8 cellular contexts compared by ENCODE assay signal in the genomic region with DNA sequence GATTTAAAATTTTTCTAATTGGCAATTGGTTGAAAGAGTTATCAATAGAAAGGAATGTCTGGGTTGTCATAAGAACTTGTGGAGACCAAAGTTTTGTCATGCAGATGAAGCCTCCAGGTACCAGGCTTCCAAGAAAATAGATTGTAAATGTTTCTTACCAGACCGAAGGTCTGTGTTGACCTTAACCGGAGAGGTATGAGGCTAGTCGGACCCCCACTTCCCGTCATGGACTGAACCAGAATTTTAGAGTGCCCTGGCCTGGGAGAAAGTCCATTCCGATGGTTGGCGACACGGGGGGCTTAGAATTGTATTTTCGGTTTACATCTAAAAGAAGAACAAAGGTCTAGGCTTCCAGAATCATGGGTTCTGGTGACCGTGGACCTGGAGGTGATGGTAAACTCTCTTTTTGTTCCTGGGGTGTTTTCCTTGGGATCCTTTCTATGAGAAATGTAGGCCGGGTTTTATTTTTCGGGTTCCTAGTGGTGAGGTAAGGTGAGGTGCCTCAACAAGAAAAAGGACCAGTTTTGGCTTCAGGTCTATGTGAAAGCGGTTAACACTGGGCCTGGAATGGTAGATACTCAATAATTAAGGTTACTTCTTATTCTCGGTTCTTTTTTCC. TPM values are rescaled to one million over a fixed set of nuclear protein-coding genes. Genes with fewer than 3 reads are reported as not detected.
DNase-seq lines count a peak whose midpoint lies in the region; ATAC-seq, FAIRE-seq and TF ChIP-seq lines count a peak whose summit lies in the region.

No MANE protein-coding gene starts in this region.

- TF ChIP-seq CTCF in CD14-positive monocyte (IDR thresholded peaks at IDR 0.05) (no peak), OCI-LY3 (IDR thresholded peaks at IDR 0.05; ENCODE audit: low read depth, low read length) (no peak)

- DNase-seq in CD14-positive monocyte (ENCODE audit: low spot score) (no peak), GM12891 (ENCODE audit: insufficient read length, low spot score) (no peak), GM19238 (ENCODE audit: insufficient read length, low spot score) (no peak)

- H3K9me3 Mint-ChIP-seq in CD14-positive monocyte: peaks cover 0 to 2% (median 0%) of the 10 kb centered on the region in 7 donors

- H3K4me1 ChIP-seq in OCI-LY3 (ENCODE audit: low read length): peaks cover 29% of the 10 kb centered on the region
- H3K4me1 ChIP-seq in endocrine pancreas (ENCODE audit: control insufficient read depth, insufficient read depth, low read length): peaks cover 6% of the 10 kb centered on the region
- peaks cover 21% of the 10 kb centered on the region for H3K4me1 ChIP-seq in neuron (ENCODE audit: insufficient read depth, low read length)

- H4K20me1 ChIP-seq in OCI-LY3 (ENCODE audit: insufficient read depth, low read length): peaks cover 26% of the 10 kb centered on the region

- H3K4me3 Mint-ChIP-seq in CD14-positive monocyte: peak overlapping the region; percentile 97 to 98

- peak overlapping the region; percentile 92 for H3K9ac ChIP-seq in OCI-LY3 (ENCODE audit: low read length)
- H3K9ac ChIP-seq in endocrine pancreas (ENCODE audit: control insufficient read depth, insufficient read depth, low read length): peak overlapping the region; percentile 82

- peaks cover 19% of the 10 kb centered on the region for H3K36me3 ChIP-seq in OCI-LY3 (replicated peaks; ENCODE audit: low read depth, low read length)
- H3K36me3 ChIP-seq in endocrine pancreas (ENCODE audit: control insufficient read depth, insufficient read depth, low read length): no peaks in the 10 kb centered on the region
- H3K36me3 ChIP-seq in neuron (ENCODE audit: insufficient read depth, low read length): peaks cover 24% of the 10 kb centered on the region

- peaks cover 22% of the 10 kb centered on the region for H3K4me1 Mint-ChIP-seq in CD14-positive monocyte

- H3K36me3 Mint-ChIP-seq in CD14-positive monocyte: peaks cover 18 to 19% of the 10 kb centered on the region in 2 donors

- H3K27me3 ChIP-seq in OCI-LY3 (ENCODE audit: low read depth, low read length) (no peaks in the 10 kb centered on the region), endocrine pancreas (ENCODE audit: control insufficient read depth, insufficient read depth, low read length) (no peaks in the 10 kb centered on the region), neuron (ENCODE audit: insufficient read depth, low read length) (no peaks in the 10 kb centered on the region)

- intact Hi-C loops in CD14-positive monocyte (cut with micrococcal nuclease): loop anchor here in 1 of 2 donors (5.0 kb wide), 1 partner anchor 65 kb away; a partner anchor contains a TSS

- ATAC-seq in GM21717 (IDR thresholded peaks at IDR 0.05; ENCODE audit: unreplicated experiment): no peak
- ATAC-seq in HG03095 (IDR thresholded peaks at IDR 0.05; ENCODE audit: unreplicated experiment): no peak

- H3K4me3 ChIP-seq in OCI-LY3 (ENCODE audit: low read length) (peak overlapping the region; percentile 95), endocrine pancreas (ENCODE audit: control insufficient read depth, insufficient read depth, low read length) (peak overlapping the region; percentile 87), neuron (ENCODE audit: low read length) (peak overlapping the region; percentile 93)

- no peak for FAIRE-seq in GM12891 (lab: Jason Lieb, UNC)

- peak overlapping the region; percentile 81 for H3K27ac ChIP-seq in OCI-LY3 (ENCODE audit: low read length)

- H3K79me2 ChIP-seq in OCI-LY3 (ENCODE audit: low read length): peaks cover 48% of the 10 kb centered on the region

- H3K9me3 ChIP-seq in OCI-LY3 (ENCODE audit: insufficient read depth, low read length): no peaks in the 10 kb centered on the region
- no peaks in the 10 kb centered on the region for H3K9me3 ChIP-seq in endocrine pancreas (ENCODE audit: control insufficient read depth, low read length)
- no peaks in the 10 kb centered on the region for H3K9me3 ChIP-seq in neuron (ENCODE audit: low read length)

- peak overlapping the region; percentile 89 to 96 (median 95) for H3K27ac Mint-ChIP-seq in CD14-positive monocyte

- TF ChIP-seq POLR2A in GM12891 (IDR thresholded peaks at IDR 0.05; ENCODE audit: low read depth, low read length): no peak

- H3K4me2 ChIP-seq in OCI-LY3 (ENCODE audit: low read length): peak overlapping the region; percentile 75

- peaks cover 0 to 12% (median 9%) of the 10 kb centered on the region in 3 donors for H3K27me3 Mint-ChIP-seq in CD14-positive monocyte (ENCODE audit: low read depth in 3 of 3)

- peak overlapping the region; percentile 91 for H2AFZ ChIP-seq in OCI-LY3 (ENCODE audit: low read depth, low read length)
- peak overlapping the region; percentile 99 for H2AFZ ChIP-seq in neuron (ENCODE audit: low read depth, low read length)

TF ChIP-seq in GM12891, 5 proteins besides CTCF, POLR2A, EP300 and RAD21:
- TF ChIP-seq TAF1 (IDR thresholded peaks at IDR 0.05; ENCODE audit: low read depth, low read length) (no peak), POU2F2 (IDR thresholded peaks at IDR 0.05; ENCODE audit: low read depth, low read length) (no peak), SPI1 (IDR thresholded peaks at IDR 0.05; ENCODE audit: low read depth, low read length) (no peak), PAX5 (IDR thresholded peaks at IDR 0.05; ENCODE audit: insufficient read depth, low read length, severe bottlenecking) (no peak), POLR2AphosphoS5 (IDR thresholded peaks at IDR 0.05; ENCODE audit: low read depth, low read length) (no peak)

RNA-seq across cellular contexts. Expression of a gene that starts 0.4 kb away (rescaled TPM):
- 10 to 100 TPM; 27.7 to 38.2 TPM for polyA plus RNA-seq in CD14-positive monocyte
- 15.7 TPM for polyA plus RNA-seq in GM12891 (2012; ENCODE audit: low read depth, missing spikeins)
